20 cellular contexts compared by ENCODE assay signal in the genomic region with DNA sequence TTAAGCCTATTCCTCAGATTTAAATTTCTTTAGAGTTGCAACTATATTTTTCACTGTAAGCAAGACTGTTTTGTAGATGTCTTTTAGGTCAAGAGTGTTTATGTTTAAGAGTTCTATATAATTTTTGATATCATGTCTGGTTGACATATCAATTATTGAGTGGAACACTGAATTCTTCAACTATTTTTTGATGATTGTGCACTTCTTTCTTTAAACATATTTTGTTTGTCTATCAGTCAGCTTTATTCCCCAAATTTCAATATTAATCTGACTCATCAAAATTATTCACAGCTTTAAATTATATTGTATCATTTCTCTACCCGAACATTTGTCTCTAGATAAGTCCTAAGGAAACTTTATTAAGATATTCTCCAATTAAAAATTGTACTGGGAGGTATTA.
DNase-seq lines count a peak whose midpoint lies in the region; ATAC-seq, FAIRE-seq and TF ChIP-seq lines count a peak whose summit lies in the region.
"Had no signal": no experiment of that assay in that cellular context is flagged by ENCODE, and none has a peak within 500 bp of the region (broad histone marks: within the 10 kb centered on the region; RNA-seq: fewer than 3 reads in every experiment).

No MANE protein-coding gene starts in this region.

- no peaks in the 10 kb centered on the region for H3K36me3 ChIP-seq in IMR-90 (ENCODE audit: control insufficient read depth, insufficient read depth, low read length)
- H3K36me3 ChIP-seq in K562 (ENCODE audit: control insufficient read depth, insufficient read depth, low read length): no peaks in the 10 kb centered on the region
- H3K36me3 ChIP-seq in sigmoid colon: no peaks in the 10 kb centered on the region
- H3K36me3 ChIP-seq: BLaER1 treated with 17β-estradiol and CSF1 and Interleukin-3, amounts not matched to agents 10 nM and 100 nM had no signal

- H3K9me1 ChIP-seq in IMR-90 (ENCODE audit: insufficient read depth, low read length): no peaks in the 10 kb centered on the region
- H3K9me1 ChIP-seq in K562 (ENCODE audit: control insufficient read depth, insufficient read depth, low read length): no peaks in the 10 kb centered on the region

- no peaks in the 10 kb centered on the region for H3K27me3 ChIP-seq in IMR-90 (ENCODE audit: control insufficient read depth, insufficient read depth, low read length)
- H3K27me3 ChIP-seq in K562 (ENCODE audit: control insufficient read depth in 2 of 2, insufficient read depth in 2 of 2, low read length in 2 of 2): no peaks in the 10 kb centered on the region
- H3K27me3 ChIP-seq in sigmoid colon: no peaks in the 10 kb centered on the region
- H3K27me3 ChIP-seq: BLaER1 treated with 17β-estradiol and CSF1 and Interleukin-3, amounts not matched to agents 10 nM and 100 nM had no signal

- H3K56ac ChIP-seq in IMR-90 (ENCODE audit: extremely low read depth, insufficient read depth, low read length): no peak overlapping the region

- DNase-seq in A549 (ENCODE audit: low read depth in 1 of 2, low spot score in 1 of 2) (no peak), IMR-90 (no peak), K562 (ENCODE audit: extremely low read depth in 1 of 4, low spot score in 3 of 4) (no peak), LoVo (ENCODE audit: low spot score) (no peak), sigmoid colon (no peak)
- DNase-seq: 8988T; AML-193; Caco-2; Calu3; CD4-positive, alpha-beta T cell; CD8-positive, alpha-beta T cell; DMS79 treated with DMSO at 0.1 percent for 48 hours; GF-D8 had no signal

- CTCF ChIA-PET in A549 (lab: Yijun Ruan, JAX): no interaction called here
- CTCF ChIA-PET in IMR-90 (lab: Yijun Ruan, JAX): no interaction called here
- CTCF ChIA-PET in K562 (lab: Yijun Ruan, JAX; ENCODE audit: low intra/inter-chr PET ratio): no interaction called here

- H4K8ac ChIP-seq in IMR-90 (ENCODE audit: low read depth in 2 of 2, low read length in 2 of 2): no peak overlapping the region

- H2AK9ac ChIP-seq in IMR-90 (replicated peaks; ENCODE audit: low read depth, low read length, poor library complexity): no peak overlapping the region

- no peak for TF ChIP-seq RAD21 in A549 (conservative IDR thresholded peaks at IDR 0.05 in 1 of 2, IDR thresholded peaks at IDR 0.05 in 1 of 2)
- no peak for TF ChIP-seq RAD21 in IMR-90 (IDR thresholded peaks at IDR 0.05; ENCODE audit: low read length)
- TF ChIP-seq RAD21 in K562 (CRISPR knock-in tag; conservative IDR thresholded peaks at IDR 0.05 in 1 of 2, IDR thresholded peaks at IDR 0.05 in 1 of 2): no peak

- no peak overlapping the region for H3K9ac ChIP-seq in IMR-90 (ENCODE audit: low read depth, low read length)
- no peak overlapping the region for H3K9ac ChIP-seq in K562 (ENCODE audit: insufficient read depth in 1 of 2, low read depth in 2 of 2, low read length in 2 of 2)
- H3K9ac ChIP-seq: BLaER1 treated with 17β-estradiol and CSF1 and Interleukin-3, amounts not matched to agents 10 nM and 100 nM had no signal

- in situ Hi-C loops in IMR-90 (cut with MboI; ENCODE audit: low sequenced_read_pairs) (no loop called here), K562 (cut with MboI) (no loop called here)

- no peak overlapping the region for H2BK5ac ChIP-seq in IMR-90 (ENCODE audit: low read depth, low read length, poor library complexity, severe bottlenecking)

- H3K9me3 ChIP-seq in A549 (peaks cover 23% of the 10 kb centered on the region), IMR-90 (ENCODE audit: control insufficient read depth, insufficient read depth, low read length) (peaks cover 10% of the 10 kb centered on the region), K562 (replicated peaks; ENCODE audit: control insufficient read depth, insufficient read depth, low read depth, low read length) (0 out of 2 replicates have a peak, but pooled peaks cover 2% of the 10 kb centered on the region), sigmoid colon (peaks cover 0 to 4% (median 0%) of the 10 kb centered on the region in 4 donors)

- no peak overlapping the region for H3K4ac ChIP-seq in IMR-90 (ENCODE audit: low read depth, low read length)

- dilution Hi-C loops in IMR-90 (cut with HindIII; ENCODE audit: low sequenced_read_pairs, unreplicated experiment): no loop called here

- no peaks in the 10 kb centered on the region for H4K20me1 ChIP-seq in IMR-90 (ENCODE audit: insufficient read depth, low read length)
- no peaks in the 10 kb centered on the region for H4K20me1 ChIP-seq in K562 (replicated peaks; ENCODE audit: control insufficient read depth, insufficient read depth, low read length)
- H4K20me1 ChIP-seq: BLaER1 treated with 17β-estradiol and CSF1 and Interleukin-3, amounts not matched to agents 10 nM and 100 nM had no signal

- H3K79me2 ChIP-seq in K562 (ENCODE audit: control insufficient read depth, insufficient read depth, low read length): no peaks in the 10 kb centered on the region

- H3K14ac ChIP-seq in IMR-90 (replicated peaks; ENCODE audit: low read depth, low read length): no peak overlapping the region

- H4K5ac ChIP-seq in IMR-90 (ENCODE audit: low read depth, low read length): no peak overlapping the region

- no peak overlapping the region for H3K18ac ChIP-seq in IMR-90 (ENCODE audit: low read depth, low read length)

- ATAC-seq in A549 (no peak), IMR-90 (ENCODE audit: low read depth) (no peak), K562 (no peak)
- ATAC-seq: CD8-positive, alpha-beta T cell had no signal

- H3K23ac ChIP-seq in IMR-90 (ENCODE audit: low read depth, low read length): no peak overlapping the region

- WGBS in A549 (ENCODE audit: missing lambda C conversion rate): 11% methylated on average over 1 of the region's 1 CpG
- WGBS in IMR-90 (ENCODE audit: extremely low coverage in 2 of 2, insufficient read length in 1 of 2), 2 experiments: no CpG with 5 or more reads among the region's 1 CpG
- WGBS in K562 (ENCODE audit: insufficient coverage, low coverage, missing lambda C conversion rate): 40% methylated on average over 1 of the region's 1 CpG
- WGBS in sigmoid colon, 2 donors: 90 to 95% methylated on average over 1 of the region's 1 CpG

- no peak for TF ChIP-seq EP300 in A549 (IDR thresholded peaks at IDR 0.05)
- TF ChIP-seq EP300 in K562 (IDR thresholded peaks at IDR 0.05; ENCODE audit: low read length): no peak
- no peak for TF ChIP-seq EP300 in sigmoid colon (IDR thresholded peaks at IDR 0.05)

- BruUV-seq in IMR-90 (replicated peaks; lab: Mats Ljungman, UMichigan) (no TSS peak), K562 (replicated peaks; lab: Mats Ljungman, UMichigan) (no TSS peak)

- no peak overlapping the region for H2AFZ ChIP-seq in IMR-90 (replicated peaks; ENCODE audit: low read length, poor library complexity)
- no peak overlapping the region for H2AFZ ChIP-seq in K562 (ENCODE audit: low read depth, low read length)

- no peak overlapping the region for H3K4me2 ChIP-seq in A549
- no peak overlapping the region for H3K4me2 ChIP-seq in IMR-90 (ENCODE audit: low read depth, low read length)
- no peak overlapping the region for H3K4me2 ChIP-seq in K562 (ENCODE audit: insufficient read depth, low read length)
- H3K4me2 ChIP-seq: BLaER1 treated with 17β-estradiol and CSF1 and Interleukin-3, amounts not matched to agents 10 nM and 100 nM had no signal

- no peak for TF ChIP-seq POLR2A in A549 (IDR thresholded peaks at IDR 0.05; ENCODE audit: low read length)
- no peak for TF ChIP-seq POLR2A in IMR-90 (IDR thresholded peaks at IDR 0.05; ENCODE audit: low read depth, low read length)
- no peak for TF ChIP-seq POLR2A in K562 (conservative IDR thresholded peaks at IDR 0.05)
- no peak for TF ChIP-seq POLR2A in sigmoid colon (IDR thresholded peaks at IDR 0.05)

- no peak for TF ChIP-seq CTCF in A549 (IDR thresholded peaks at IDR 0.05)
- TF ChIP-seq CTCF in IMR-90 (conservative IDR thresholded peaks at IDR 0.05; ENCODE audit: low read depth, low read length): no peak
- TF ChIP-seq CTCF in K562 (IDR thresholded peaks at IDR 0.05 in 2 of 3, conservative IDR thresholded peaks at IDR 0.05 in 1 of 3; ENCODE audit: insufficient read depth in 2 of 3, low read depth in 1 of 3, low read length in 3 of 3): no peak
- TF ChIP-seq CTCF in sigmoid colon (IDR thresholded peaks at IDR 0.05): no peak

- H2AK5ac ChIP-seq in IMR-90 (ENCODE audit: low read depth, low read length): no peak overlapping the region

- H3K27ac ChIP-seq in A549 (no peak overlapping the region), IMR-90 (ENCODE audit: insufficient read depth, low read length) (no peak overlapping the region), K562 (ENCODE audit: extremely low read depth, low read depth, low read length) (no peak overlapping the region), sigmoid colon (no peak overlapping the region)
- H3K27ac ChIP-seq: BLaER1 treated with 17β-estradiol and CSF1 and Interleukin-3, amounts not matched to agents 10 nM and 100 nM; C4-2B had no signal

- POLR2A ChIA-PET in A549 (lab: Yijun Ruan, JAX): no interaction called here
- POLR2A ChIA-PET in IMR-90 (lab: Charles Lee; ENCODE audit: unreplicated experiment): no interaction called here
- POLR2A ChIA-PET in K562 (lab: Yijun Ruan, JAX): no interaction called here

- H2BK20ac ChIP-seq in IMR-90 (ENCODE audit: low read depth, low read length): no peak overlapping the region

- H3K4me3 ChIP-seq in A549 (no peak overlapping the region), IMR-90 (ENCODE audit: insufficient read depth, low read depth, low read length) (no peak overlapping the region), K562 (no peak overlapping the region), sigmoid colon (no peak overlapping the region)
- H3K4me3 ChIP-seq: BLaER1 treated with 17β-estradiol and CSF1 and Interleukin-3, amounts not matched to agents 10 nM and 100 nM had no signal

- no peaks in the 10 kb centered on the region for H3K79me1 ChIP-seq in IMR-90 (ENCODE audit: low read depth in 1 of 2, low read length in 2 of 2)

- no peak overlapping the region for H2BK15ac ChIP-seq in IMR-90 (ENCODE audit: low read depth, low read length)

- no peak overlapping the region for H2BK120ac ChIP-seq in IMR-90 (ENCODE audit: low read depth, low read length)

- intact Hi-C loops in IMR-90 (cut with micrococcal nuclease) (no loop called here), K562 (cut with micrococcal nuclease) (no loop called here), sigmoid colon (cut with DNase I) (no loop called here)

- H4K91ac ChIP-seq in IMR-90 (ENCODE audit: insufficient read depth, low read depth, low read length): no peak overlapping the region

- H3K4me1 ChIP-seq in A549 (no peaks in the 10 kb centered on the region), IMR-90 (ENCODE audit: control insufficient read depth, insufficient read depth, low read length) (no peaks in the 10 kb centered on the region), K562 (replicated peaks in 1 of 2; ENCODE audit: control insufficient read depth in 2 of 2, insufficient read depth in 2 of 2, low read length in 2 of 2) (no peaks in the 10 kb centered on the region), sigmoid colon (no peaks in the 10 kb centered on the region)
- H3K4me1 ChIP-seq: BLaER1 treated with 17β-estradiol and CSF1 and Interleukin-3, amounts not matched to agents 10 nM and 100 nM had no signal

- FAIRE-seq in A549 (lab: Jason Lieb, UNC) (peak; percentile 63), K562 (lab: Jason Lieb, UNC) (no peak)
- FAIRE-seq: A204.1, D721Med, G401.6, GM12891, GM19239 had no signal

TF ChIP-seq in A549, 52 proteins besides CTCF, POLR2A, EP300 and RAD21 (continues in another document):
- no peak for TF ChIP-seq TP53 (CRISPR knock-in tag; IDR thresholded peaks at IDR 0.05)

TF ChIP-seq in K562, 482 proteins besides CTCF, POLR2A, EP300 and RAD21 (continues in another document):
- peak; percentile 21; the same call in 1 of the 2 replicates for TF ChIP-seq MAFG (tag; conservative IDR thresholded peaks at IDR 0.05)
- no peak for TF ChIP-seq MTA2 (IDR thresholded peaks at IDR 0.05; ENCODE audit: low read depth)
